Comparison of ENCODE assay signal across 1 cellular context in the genomic region with DNA sequence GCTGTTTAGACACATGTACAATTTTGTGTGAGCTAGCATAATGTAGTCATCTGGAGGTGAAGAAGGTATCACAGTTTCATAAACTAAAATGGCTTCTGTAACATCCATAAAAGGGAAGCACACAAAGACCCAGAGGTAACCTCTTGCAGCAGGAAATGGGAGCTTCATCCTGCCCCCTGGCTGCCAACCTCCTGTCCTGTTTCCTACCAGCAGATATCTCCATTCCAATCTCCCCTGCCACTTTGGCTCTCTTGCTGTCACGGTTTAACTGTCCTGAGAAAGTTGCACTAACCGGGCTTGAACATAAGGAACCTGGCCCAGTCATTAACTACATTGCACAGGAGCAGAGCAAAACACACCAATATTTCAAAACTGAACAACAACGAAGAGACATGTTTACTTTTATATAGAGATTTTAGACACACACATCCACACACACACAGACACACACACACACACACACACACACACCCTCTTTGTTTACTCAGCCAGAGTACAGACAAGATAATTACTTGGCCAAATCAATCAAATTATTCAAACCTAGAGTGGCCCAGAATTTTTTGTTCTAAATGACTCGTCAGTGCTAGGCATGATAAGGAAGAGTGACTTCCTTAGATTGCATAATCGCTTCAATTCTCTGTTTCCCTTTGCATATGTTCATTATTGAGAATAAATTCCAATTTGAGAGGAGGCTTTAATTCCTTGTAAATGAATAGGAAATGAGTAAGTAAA.
TF ChIP-seq lines count a peak whose summit lies in the region.

No MANE protein-coding gene starts in this region.

TF ChIP-seq in WTC11, 78 proteins besides CTCF, POLR2A, EP300 and RAD21 (continued from another document):
- TF ChIP-seq, protein P1, sequence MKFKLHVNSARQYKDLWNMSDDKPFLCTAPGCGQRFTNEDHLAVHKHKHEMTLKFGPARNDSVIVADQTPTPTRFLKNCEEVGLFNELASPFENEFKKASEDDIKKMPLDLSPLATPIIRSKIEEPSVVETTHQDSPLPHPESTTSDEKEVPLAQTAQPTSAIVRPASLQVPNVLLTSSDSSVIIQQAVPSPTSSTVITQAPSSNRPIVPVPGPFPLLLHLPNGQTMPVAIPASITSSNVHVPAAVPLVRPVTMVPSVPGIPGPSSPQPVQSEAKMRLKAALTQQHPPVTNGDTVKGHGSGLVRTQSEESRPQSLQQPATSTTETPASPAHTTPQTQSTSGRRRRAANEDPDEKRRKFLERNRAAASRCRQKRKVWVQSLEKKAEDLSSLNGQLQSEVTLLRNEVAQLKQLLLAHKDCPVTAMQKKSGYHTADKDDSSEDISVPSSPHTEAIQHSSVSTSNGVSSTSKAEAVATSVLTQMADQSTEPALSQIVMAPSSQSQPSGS (CRISPR knock-in tag; IDR thresholded peaks at IDR 0.05; ENCODE audit: borderline replicate concordance, low read depth): no peak
